24 cellular contexts compared by ENCODE assay signal in the genomic region with DNA sequence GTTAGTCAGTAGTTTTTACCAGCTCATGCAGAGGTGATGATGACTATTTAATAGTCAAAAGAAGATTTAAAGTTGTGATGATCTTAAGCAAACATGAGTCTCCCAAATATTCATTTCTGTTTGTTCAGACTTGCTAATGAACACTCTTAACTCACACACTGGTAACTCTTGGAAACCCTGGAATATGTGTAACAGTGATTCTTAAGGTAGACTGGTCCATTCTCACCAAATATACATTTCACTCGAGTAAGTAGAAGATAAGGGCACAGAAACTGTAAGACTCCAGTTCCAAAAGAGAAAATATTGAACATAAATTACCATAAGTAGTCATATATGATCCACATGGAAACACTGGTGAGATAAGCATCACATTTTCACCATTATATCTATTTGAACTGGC. TPM values are rescaled to one million over a fixed set of nuclear protein-coding genes. Genes with fewer than 3 reads are reported as not detected.
A peak's percentile ranks its signal among the peaks of the same experiment; 100 is the strongest.
DNase-seq lines count a peak whose midpoint lies in the region; ATAC-seq and TF ChIP-seq lines count a peak whose summit lies in the region.
"Had no signal": no experiment of that assay in that cellular context is flagged by ENCODE, and none has a peak within 500 bp of the region (broad histone marks: within the 10 kb centered on the region; RNA-seq: fewer than 3 reads in every experiment).

No MANE protein-coding gene starts in this region.

- peak overlapping the region; percentile 58 to 81 (median 68) for H3K27ac ChIP-seq in gastrocnemius medialis
- H3K27ac ChIP-seq: HL-60, SJCRH30 had no signal

- H3K4me1 Mint-ChIP-seq in activated CD8-positive, alpha-beta memory T cell treated with anti-CD3 and anti-CD28 coated beads, Interleukin-2, amount 10 ng/mL, durations not matched to agents 7 days and 5 days = peaks cover 3% of the 10 kb centered on the region
- no peaks in the 10 kb centered on the region for H3K4me1 Mint-ChIP-seq in activated CD4-positive, alpha-beta T cell treated with anti-CD3 and anti-CD28 coated beads for 36 hours

- POLR2A ChIA-PET in activated CD4-positive, alpha-beta T cell treated with anti-CD3 and anti-CD28 coated beads for 36 hours (lab: Charles Lee) = no interaction called here

- intact Hi-C loops in gastrocnemius medialis (cut with DNase I; ENCODE audit: low total_unique reads) = no loop called here
- intact Hi-C loops in activated CD4-positive, alpha-beta T cell treated with anti-CD3 and anti-CD28 coated beads for 36 hours (cut with DNase I, micrococcal nuclease) = no loop called here

- TF ChIP-seq CTCF in AG10803 (conservative IDR thresholded peaks at IDR 0.05; ENCODE audit: low read length) = no peak
- no peak for TF ChIP-seq CTCF in fibroblast of pulmonary artery (IDR thresholded peaks at IDR 0.05; ENCODE audit: low read length, missing control alignments)
- no peak for TF ChIP-seq CTCF in gastrocnemius medialis (IDR thresholded peaks at IDR 0.05 in 4 of 5, conservative IDR thresholded peaks at IDR 0.05 in 1 of 5)

- H3K4me3 ChIP-seq in AG10803 (ENCODE audit: low read length) (no peak overlapping the region), fibroblast of pulmonary artery (replicated peaks; ENCODE audit: low read depth, low read length) (no peak overlapping the region), gastrocnemius medialis (no peak overlapping the region)
- H3K4me3 ChIP-seq: K562, SJCRH30 had no signal

- no peaks in the 10 kb centered on the region for H3K36me3 ChIP-seq in gastrocnemius medialis
- H3K36me3 ChIP-seq: BE2C, SJCRH30 had no signal

- no peak for TF ChIP-seq POLR2A in gastrocnemius medialis (IDR thresholded peaks at IDR 0.05)

- no peaks in the 10 kb centered on the region for H3K36me3 Mint-ChIP-seq in activated CD8-positive, alpha-beta memory T cell treated with anti-CD3 and anti-CD28 coated beads, Interleukin-2, amount 10 ng/mL, durations not matched to agents 7 days and 5 days
- no peaks in the 10 kb centered on the region for H3K36me3 Mint-ChIP-seq in activated CD4-positive, alpha-beta T cell treated with anti-CD3 and anti-CD28 coated beads for 36 hours (ENCODE audit: low read depth)

- no peaks in the 10 kb centered on the region for H3K27me3 ChIP-seq in gastrocnemius medialis
- H3K27me3 ChIP-seq: SJCRH30 had no signal

- peaks cover 27% of the 10 kb centered on the region for H3K27me3 Mint-ChIP-seq in activated CD8-positive, alpha-beta memory T cell treated with anti-CD3 and anti-CD28 coated beads, Interleukin-2, amount 10 ng/mL, durations not matched to agents 7 days and 5 days
- H3K27me3 Mint-ChIP-seq in activated CD4-positive, alpha-beta T cell treated with anti-CD3 and anti-CD28 coated beads for 36 hours = peaks cover 18% of the 10 kb centered on the region

- in situ Hi-C loops in gastrocnemius medialis (cut with MboI; ENCODE audit: low sequenced_read_pairs in 4 of 4) = no loop called here

- ATAC-seq in gastrocnemius medialis = no peak
- no peak for ATAC-seq in activated CD8-positive, alpha-beta memory T cell treated with anti-CD3 and anti-CD28 coated beads, Interleukin-2, amount 10 ng/mL, durations not matched to agents 7 days and 5 days
- ATAC-seq in activated CD4-positive, alpha-beta T cell treated with anti-CD3 and anti-CD28 coated beads for 36 hours = no peak
- ATAC-seq: HepG2, K562, Panc1 had no signal

- no peak overlapping the region for H3K27ac Mint-ChIP-seq in activated CD8-positive, alpha-beta memory T cell treated with anti-CD3 and anti-CD28 coated beads, Interleukin-2, amount 10 ng/mL, durations not matched to agents 7 days and 5 days
- no peak overlapping the region for H3K27ac Mint-ChIP-seq in activated CD4-positive, alpha-beta T cell treated with anti-CD3 and anti-CD28 coated beads for 36 hours

- H3K4me1 ChIP-seq in gastrocnemius medialis = peaks cover 42 to 50% of the 10 kb centered on the region in 2 donors
- H3K4me1 ChIP-seq: BE2C, SJCRH30 had no signal

- H3K9me3 ChIP-seq in gastrocnemius medialis = no peaks in the 10 kb centered on the region
- H3K9me3 ChIP-seq: BE2C, SJCRH30 had no signal

- CTCF ChIA-PET in activated CD8-positive, alpha-beta memory T cell treated with anti-CD3 and anti-CD28 coated beads, Interleukin-2, amount 10 ng/mL, durations not matched to agents 7 days and 5 days (lab: Charles Lee) = no interaction called here
- CTCF ChIA-PET in activated CD4-positive, alpha-beta T cell treated with anti-CD3 and anti-CD28 coated beads for 36 hours (lab: Charles Lee) = no interaction called here

- DNase-seq in AG10803 (ENCODE audit: low read depth) (peak; percentile 6), amniotic epithelial cell (ENCODE audit: low read depth) (peak; percentile 32), fibroblast of pulmonary artery (ENCODE audit: low read depth) (peak; percentile 4), gastrocnemius medialis (no peak), NCI-H526 treated with DMSO at 0.1 percent for 48 hours (lab: John Stamatoyannopoulos, UW) (no peak), NCI-H82 treated with DMSO at 0.1 percent for 48 hours (lab: John Stamatoyannopoulos, UW; ENCODE audit: unreplicated experiment) (no peak)
- DNase-seq in activated CD8-positive, alpha-beta memory T cell treated with anti-CD3 and anti-CD28 coated beads, Interleukin-2, amount 10 ng/mL, durations not matched to agents 7 days and 5 days = no peak
- DNase-seq in activated CD4-positive, alpha-beta T cell treated with anti-CD3 and anti-CD28 coated beads for 36 hours = no peak
- DNase-seq: BE2C, GF-D8, MM.1S, NCI-H1048, NCI-H1436, NCI-H187 treated with DMSO at 0.1 percent for 48 hours, NCI-H2107, NCI-H446 treated with DMSO at 0.1 percent for 48 hours, SJCRH30 had no signal

- no peaks in the 10 kb centered on the region for H3K9me3 Mint-ChIP-seq in activated CD8-positive, alpha-beta memory T cell treated with anti-CD3 and anti-CD28 coated beads, Interleukin-2, amount 10 ng/mL, durations not matched to agents 7 days and 5 days (ENCODE audit: low read depth)
- H3K9me3 Mint-ChIP-seq in activated CD4-positive, alpha-beta T cell treated with anti-CD3 and anti-CD28 coated beads for 36 hours (ENCODE audit: low read depth) = no peaks in the 10 kb centered on the region
- H3K9me3 Mint-ChIP-seq: H9 had no signal

- H3K4me3 Mint-ChIP-seq in activated CD8-positive, alpha-beta memory T cell treated with anti-CD3 and anti-CD28 coated beads, Interleukin-2, amount 10 ng/mL, durations not matched to agents 7 days and 5 days = no peak overlapping the region
- no peak overlapping the region for H3K4me3 Mint-ChIP-seq in activated CD4-positive, alpha-beta T cell treated with anti-CD3 and anti-CD28 coated beads for 36 hours
- H3K4me3 Mint-ChIP-seq: H9 had no signal

RNA-seq across cellular contexts. Expression of a gene that starts 29.1 kb away (rescaled TPM):
- 10 to 100 TPM in 1 of 4 donors, 1 to 10 TPM in 3; 4.8 to 30.5 (median 7.2) TPM for total RNA-seq in gastrocnemius medialis
- total RNA-seq in activated CD8-positive, alpha-beta memory T cell treated with anti-CD3 and anti-CD28 coated beads, Interleukin-2, amount 10 ng/mL, durations not matched to agents 7 days and 5 days = not detected
- not detected for total RNA-seq in activated CD4-positive, alpha-beta T cell treated with anti-CD3 and anti-CD28 coated beads for 36 hours
- total RNA-seq: A172, H9, HepG2, HT-29, K562, SJCRH30 had no signal

Comparison
In these comparisons a context has a peak if more than half of its experiments do, and no peak if none do; other contexts are left out.
1. DNase-seq: peak in AG10803 (single experiment), amniotic epithelial cell (single experiment) and fibroblast of pulmonary artery (single experiment); none in gastrocnemius medialis (0 of 2), NCI-H526 treated with DMSO at 0.1 percent for 48 hours (single experiment), activated CD8-positive, alpha-beta memory T cell treated with anti-CD3 and anti-CD28 coated beads, Interleukin-2, amount 10 ng/mL, durations not matched to agents 7 days and 5 days (single experiment), activated CD4-positive, alpha-beta T cell treated with anti-CD3 and anti-CD28 coated beads for 36 hours (single experiment) and NCI-H82 treated with DMSO at 0.1 percent for 48 hours (single experiment).
2. RNA of a gene that starts 29.1 kb away (total RNA-seq): 4.8 to 30.5 TPM in gastrocnemius medialis; not detected in activated CD8-positive, alpha-beta memory T cell treated with anti-CD3 and anti-CD28 coated beads, Interleukin-2, amount 10 ng/mL, durations not matched to agents 7 days and 5 days and not detected in activated CD4-positive, alpha-beta T cell treated with anti-CD3 and anti-CD28 coated beads for 36 hours; every median in the first group is over 4 times any median in the second.